In the genomic region with DNA sequence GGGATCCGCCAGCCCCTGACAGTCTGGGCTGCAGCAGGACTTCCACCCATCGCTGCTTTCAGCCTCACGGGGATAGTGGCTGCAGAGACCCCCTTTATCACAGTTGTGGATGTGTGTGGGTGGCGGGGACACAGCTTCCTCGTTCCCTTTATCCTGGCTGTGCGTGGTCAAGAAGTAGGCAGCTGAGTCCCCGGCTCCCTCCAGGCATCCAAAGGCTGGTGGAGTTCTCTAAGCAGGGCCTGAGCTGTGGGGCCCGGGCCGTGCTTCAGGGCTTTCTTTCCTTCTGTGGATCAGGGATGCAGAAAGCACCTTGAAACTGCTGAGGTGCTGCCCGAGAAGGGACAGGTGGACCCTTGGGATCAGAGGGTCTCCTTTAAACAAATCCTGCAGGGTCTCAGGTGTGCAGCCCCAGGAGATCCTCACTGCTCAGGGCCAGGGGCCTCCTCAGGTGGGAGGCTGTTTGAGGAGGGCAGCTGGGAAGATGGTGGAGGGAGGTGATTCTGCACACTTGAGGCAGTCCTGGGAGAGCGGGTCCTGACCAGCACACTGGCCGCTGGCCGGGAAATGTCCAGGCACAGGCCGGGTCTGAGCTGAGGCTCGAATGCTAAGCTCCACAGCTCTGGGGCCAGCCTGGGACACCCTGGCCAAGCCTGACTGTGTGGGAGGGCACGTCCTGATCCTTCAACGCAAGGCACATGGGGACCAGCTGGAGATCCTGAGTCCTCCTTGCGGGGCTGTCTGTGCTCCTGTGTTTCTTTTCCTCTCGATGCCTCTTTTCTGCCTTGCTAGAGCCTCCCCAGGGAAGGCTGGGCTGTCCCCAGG, we compare ENCODE assay signal across 22 cellular contexts.
"Had no signal": no experiment of that assay in that cellular context is flagged by ENCODE, and none has a peak within 500 bp of the region (broad histone marks: within the 10 kb centered on the region; RNA-seq: fewer than 3 reads in every experiment).

No MANE protein-coding gene starts in this region.

- H3K27me3 Mint-ChIP-seq: activated CD4-positive, alpha-beta memory T cell treated with anti-CD3 and anti-CD28 coated beads for 36 hours; activated T-helper 17 cell treated with anti-CD3 and anti-CD28 coated beads, Interleukin-2, amount 50 U/mL, for 72 hours; memory B cell had no signal

- H3K4me1 Mint-ChIP-seq: activated T-helper 17 cell treated with anti-CD3 and anti-CD28 coated beads, Interleukin-2, amount 50 U/mL, for 72 hours; memory B cell; nephron had no signal

- H3K27ac ChIP-seq: hepatocyte, neutrophil, ovary, psoas muscle, suprapubic skin, tibial nerve, VCaP had no signal

- H3K79me2 ChIP-seq: hepatocyte had no signal

- DNase-seq: activated CD4-positive, alpha-beta memory T cell treated with anti-CD3 and anti-CD28 coated beads for 36 hours; activated CD4-positive, alpha-beta T cell treated with anti-CD3 and anti-CD28 coated beads for 48 hours; activated naive CD4-positive, alpha-beta T cell; activated T-cell treated with anti-CD3 and anti-CD28 coated beads, Interleukin-2, amount 50 U/mL, for 4 hours; effector CD8-positive, alpha-beta T cell; left cardiac atrium; psoas muscle; SK-N-SH; stimulated activated naive CD4-positive, alpha-beta T cell; SW 1271; T-helper 9 cell had no signal

- ATAC-seq: activated naive CD4-positive, alpha-beta T cell treated with anti-CD3 and anti-CD28 coated beads, Interleukin-2, amount 50 U/mL, for 72 hours; activated T-cell treated with anti-CD3 and anti-CD28 coated beads, Interleukin-2, amount 50 U/mL, for 4 hours; activated T-helper 17 cell treated with anti-CD3 and anti-CD28 coated beads, Interleukin-2, amount 50 U/mL, for 72 hours; psoas muscle had no signal

- H3K4me3 ChIP-seq: hepatocyte, ovary, psoas muscle, suprapubic skin, tibial nerve had no signal

- H3K4me1 ChIP-seq: psoas muscle, suprapubic skin, tibial nerve had no signal

- H3K36me3 ChIP-seq: neutrophil, ovary, suprapubic skin, tibial nerve had no signal

- H2AFZ ChIP-seq: hepatocyte had no signal

- H3K36me3 Mint-ChIP-seq: activated CD4-positive, alpha-beta memory T cell treated with anti-CD3 and anti-CD28 coated beads for 36 hours; activated naive CD4-positive, alpha-beta T cell treated with anti-CD3 and anti-CD28 coated beads, Interleukin-2, amount 50 U/mL, for 72 hours; memory B cell had no signal

- H3K4me3 Mint-ChIP-seq: activated CD4-positive, alpha-beta memory T cell treated with anti-CD3 and anti-CD28 coated beads for 36 hours; activated T-cell treated with anti-CD3 and anti-CD28 coated beads, Interleukin-2, amount 50 U/mL, for 4 hours; activated T-helper 17 cell treated with anti-CD3 and anti-CD28 coated beads, Interleukin-2, amount 50 U/mL, for 72 hours; memory B cell; nephron; T-helper 1 cell treated with Interleukin-12 subunit alpha and Interleukin-12 subunit beta and Interleukin-4 antibody, amounts not matched to agents 30 μg/mL and 1 μg/mL, for 36 hours had no signal

- H3K9me3 Mint-ChIP-seq: activated CD4-positive, alpha-beta memory T cell treated with anti-CD3 and anti-CD28 coated beads for 36 hours; activated naive CD4-positive, alpha-beta T cell treated with anti-CD3 and anti-CD28 coated beads, Interleukin-2, amount 50 U/mL, for 72 hours; activated T-cell treated with anti-CD3 and anti-CD28 coated beads, Interleukin-2, amount 50 U/mL, for 4 hours; activated T-helper 17 cell treated with anti-CD3 and anti-CD28 coated beads, Interleukin-2, amount 50 U/mL, for 72 hours; memory B cell; nephron; T-helper 1 cell treated with Interleukin-12 subunit alpha and Interleukin-12 subunit beta and Interleukin-4 antibody, amounts not matched to agents 30 μg/mL and 1 μg/mL, for 36 hours had no signal

- H3K27me3 ChIP-seq: hepatocyte, neutrophil, ovary, tibial nerve had no signal

- H3K4me2 ChIP-seq: hepatocyte, SK-N-SH had no signal

- H3K27ac Mint-ChIP-seq: activated CD4-positive, alpha-beta memory T cell treated with anti-CD3 and anti-CD28 coated beads for 36 hours; activated naive CD4-positive, alpha-beta T cell treated with anti-CD3 and anti-CD28 coated beads, Interleukin-2, amount 50 U/mL, for 72 hours; activated T-helper 17 cell treated with anti-CD3 and anti-CD28 coated beads, Interleukin-2, amount 50 U/mL, for 72 hours; memory B cell; nephron; T-helper 1 cell treated with Interleukin-12 subunit alpha and Interleukin-12 subunit beta and Interleukin-4 antibody, amounts not matched to agents 30 μg/mL and 1 μg/mL, for 36 hours had no signal

- H3K9me3 ChIP-seq: neutrophil, ovary, psoas muscle, SK-N-SH, suprapubic skin, tibial nerve had no signal
